In genomic region chr1:195076682-195077081, GRCh38 we compare ENCODE assay signal across 1 cellular context.
TF ChIP-seq lines count a peak whose summit lies in the region.

No MANE protein-coding gene starts in this region.

TF ChIP-seq in SK-N-SH treated with all-trans-retinoic acid at 6 μM for 48 hours, 23 proteins besides CTCF, POLR2A, EP300 and RAD21 (continued from another document):
- TF ChIP-seq CREB5 (CRISPR knock-in tag; IDR thresholded peaks at IDR 0.05; ENCODE audit: low read depth): no peak
- TF ChIP-seq TSHZ2 (CRISPR knock-in tag; IDR thresholded peaks at IDR 0.05): no peak
- no peak for TF ChIP-seq CSRNP3 (CRISPR knock-in tag; IDR thresholded peaks at IDR 0.05)
- no peak for TF ChIP-seq PATZ1 (CRISPR knock-in tag; IDR thresholded peaks at IDR 0.05; ENCODE audit: borderline replicate concordance)
- TF ChIP-seq ESRRG (CRISPR knock-in tag; IDR thresholded peaks at IDR 0.05): no peak
